Comparison of ENCODE assay signal across 18 cellular contexts in genomic region chr22:46982635-46983034, GRCh38.
A peak's percentile ranks its signal among the peaks of the same experiment; 100 is the strongest.
DNase-seq lines count a peak whose midpoint lies in the region; ATAC-seq and TF ChIP-seq lines count a peak whose summit lies in the region.
"Had no signal": no experiment of that assay in that cellular context is flagged by ENCODE, and none has a peak within 500 bp of the region (broad histone marks: within the 10 kb centered on the region; RNA-seq: fewer than 3 reads in every experiment).

No MANE protein-coding gene starts in this region.

- no peak overlapping the region for H3K4me3 Mint-ChIP-seq in activated naive CD8-positive, alpha-beta T cell treated with anti-CD3 and anti-CD28 coated beads, Interleukin-2, amount 10 ng/mL, durations not matched to agents 7 days and 5 days
- H3K4me3 Mint-ChIP-seq in activated naive CD8-positive, alpha-beta T cell treated with anti-CD3 and anti-CD28 coated beads, Interleukin-2, amount 50 U/mL, for 24 hours = no peak overlapping the region
- H3K4me3 Mint-ChIP-seq in stimulated activated naive B cell treated with anti-CD40 and anti-IgM and Interleukin-4, amounts not matched to agents 10 μg/mL and 1 μg/mL and 100 μg/mL, for 72 hours = no peak overlapping the region
- H3K4me3 Mint-ChIP-seq: CD4-positive, alpha-beta memory T cell had no signal

- no peaks in the 10 kb centered on the region for H3K27me3 Mint-ChIP-seq in activated naive CD8-positive, alpha-beta T cell treated with anti-CD3 and anti-CD28 coated beads, Interleukin-2, amount 10 ng/mL, durations not matched to agents 7 days and 5 days
- H3K27me3 Mint-ChIP-seq in activated naive CD8-positive, alpha-beta T cell treated with anti-CD3 and anti-CD28 coated beads, Interleukin-2, amount 50 U/mL, for 24 hours = no peaks in the 10 kb centered on the region
- no peaks in the 10 kb centered on the region for H3K27me3 Mint-ChIP-seq in stimulated activated naive B cell treated with anti-CD40 and anti-IgM and Interleukin-4, amounts not matched to agents 10 μg/mL and 1 μg/mL and 100 μg/mL, for 72 hours
- H3K27me3 Mint-ChIP-seq: CD4-positive, alpha-beta memory T cell had no signal

- peaks cover 18% of the 10 kb centered on the region for H3K4me1 ChIP-seq in osteoblast (ENCODE audit: insufficient read depth, low read length)
- H3K4me1 ChIP-seq: A549, HAP-1 had no signal

- peak; percentile 4 for DNase-seq in activated naive CD8-positive, alpha-beta T cell treated with anti-CD3 and anti-CD28 coated beads, Interleukin-2, amount 10 ng/mL, durations not matched to agents 7 days and 5 days
- no peak for DNase-seq in activated naive CD8-positive, alpha-beta T cell treated with anti-CD3 and anti-CD28 coated beads, Interleukin-2, amount 50 U/mL, for 24 hours
- peak; percentile 86 for DNase-seq in mesenteric fat pad (ENCODE audit: low spot score)
- peak; percentile 44 for DNase-seq in osteoblast (ENCODE audit: insufficient read length, low spot score, missing footprints)
- no peak for DNase-seq in stimulated activated naive B cell treated with anti-CD40 and anti-IgM and Interleukin-4, amounts not matched to agents 10 μg/mL and 1 μg/mL and 100 μg/mL, for 72 hours
- no peak for DNase-seq in GDM1 (lab: John Stamatoyannopoulos, UW)
- DNase-seq in NOMO-1 (lab: John Stamatoyannopoulos, UW; ENCODE audit: unreplicated experiment in 2 of 2) = no peak
- DNase-seq: AML-193; CD4-positive, alpha-beta memory T cell; DMS153; DMS79; GF-D8 had no signal

- no peak overlapping the region for H3K27ac ChIP-seq in osteoblast (ENCODE audit: low read depth, low read length)
- H3K27ac ChIP-seq: 22Rv1, A549, C4-2B, HL-60 had no signal

- H3K9me3 ChIP-seq in osteoblast (ENCODE audit: low read depth, low read length) = no peaks in the 10 kb centered on the region
- H3K9me3 ChIP-seq: A549, HAP-1 had no signal

- no peak for ATAC-seq in activated naive CD8-positive, alpha-beta T cell treated with anti-CD3 and anti-CD28 coated beads, Interleukin-2, amount 10 ng/mL, durations not matched to agents 7 days and 5 days (ENCODE audit: low read depth)
- ATAC-seq in activated naive CD8-positive, alpha-beta T cell treated with anti-CD3 and anti-CD28 coated beads, Interleukin-2, amount 50 U/mL, for 24 hours = no peak
- ATAC-seq in stimulated activated naive B cell treated with anti-CD40 and anti-IgM and Interleukin-4, amounts not matched to agents 10 μg/mL and 1 μg/mL and 100 μg/mL, for 72 hours (replicated peaks) = no peak
- no peak for ATAC-seq in GM21367 (IDR thresholded peaks at IDR 0.05; ENCODE audit: unreplicated experiment)
- ATAC-seq: A549 had no signal

- no peak for TF ChIP-seq CTCF in osteoblast (IDR thresholded peaks at IDR 0.05; ENCODE audit: extremely low read depth, low read depth, low read length)

- H3K27me3 ChIP-seq in osteoblast (ENCODE audit: insufficient read depth, low read length) = no peaks in the 10 kb centered on the region

- H3K79me2 ChIP-seq in osteoblast (ENCODE audit: insufficient read depth, low read length) = no peaks in the 10 kb centered on the region

- H3K36me3 Mint-ChIP-seq in activated naive CD8-positive, alpha-beta T cell treated with anti-CD3 and anti-CD28 coated beads, Interleukin-2, amount 10 ng/mL, durations not matched to agents 7 days and 5 days = peaks cover 30% of the 10 kb centered on the region
- peaks cover 12% of the 10 kb centered on the region for H3K36me3 Mint-ChIP-seq in activated naive CD8-positive, alpha-beta T cell treated with anti-CD3 and anti-CD28 coated beads, Interleukin-2, amount 50 U/mL, for 24 hours (ENCODE audit: low read depth)
- H3K36me3 Mint-ChIP-seq in stimulated activated naive B cell treated with anti-CD40 and anti-IgM and Interleukin-4, amounts not matched to agents 10 μg/mL and 1 μg/mL and 100 μg/mL, for 72 hours = peaks cover 38 to 60% of the 10 kb centered on the region in 2 donors

- H3K27ac Mint-ChIP-seq in activated naive CD8-positive, alpha-beta T cell treated with anti-CD3 and anti-CD28 coated beads, Interleukin-2, amount 10 ng/mL, durations not matched to agents 7 days and 5 days = no peak overlapping the region
- no peak overlapping the region for H3K27ac Mint-ChIP-seq in activated naive CD8-positive, alpha-beta T cell treated with anti-CD3 and anti-CD28 coated beads, Interleukin-2, amount 50 U/mL, for 24 hours
- H3K27ac Mint-ChIP-seq in stimulated activated naive B cell treated with anti-CD40 and anti-IgM and Interleukin-4, amounts not matched to agents 10 μg/mL and 1 μg/mL and 100 μg/mL, for 72 hours = peak overlapping the region; percentile 16

- peaks cover 2% of the 10 kb centered on the region for H3K4me1 Mint-ChIP-seq in activated naive CD8-positive, alpha-beta T cell treated with anti-CD3 and anti-CD28 coated beads, Interleukin-2, amount 10 ng/mL, durations not matched to agents 7 days and 5 days
- H3K4me1 Mint-ChIP-seq in activated naive CD8-positive, alpha-beta T cell treated with anti-CD3 and anti-CD28 coated beads, Interleukin-2, amount 50 U/mL, for 24 hours = peaks cover 2% of the 10 kb centered on the region
- peaks cover 15 to 17% of the 10 kb centered on the region in 2 donors for H3K4me1 Mint-ChIP-seq in stimulated activated naive B cell treated with anti-CD40 and anti-IgM and Interleukin-4, amounts not matched to agents 10 μg/mL and 1 μg/mL and 100 μg/mL, for 72 hours

- H3K4me2 ChIP-seq in osteoblast (ENCODE audit: insufficient read depth, low read length) = no peak overlapping the region
- H3K4me2 ChIP-seq: A549 had no signal

- H3K9me3 Mint-ChIP-seq in activated naive CD8-positive, alpha-beta T cell treated with anti-CD3 and anti-CD28 coated beads, Interleukin-2, amount 10 ng/mL, durations not matched to agents 7 days and 5 days = no peaks in the 10 kb centered on the region
- H3K9me3 Mint-ChIP-seq in activated naive CD8-positive, alpha-beta T cell treated with anti-CD3 and anti-CD28 coated beads, Interleukin-2, amount 50 U/mL, for 24 hours = no peaks in the 10 kb centered on the region
- no peaks in the 10 kb centered on the region for H3K9me3 Mint-ChIP-seq in stimulated activated naive B cell treated with anti-CD40 and anti-IgM and Interleukin-4, amounts not matched to agents 10 μg/mL and 1 μg/mL and 100 μg/mL, for 72 hours
- H3K9me3 Mint-ChIP-seq: CD4-positive, alpha-beta memory T cell had no signal

- no peak overlapping the region for H3K4me3 ChIP-seq in osteoblast (ENCODE audit: insufficient read depth, low read length)
- H3K4me3 ChIP-seq: A549, HAP-1 had no signal

- H4K20me1 ChIP-seq in osteoblast (ENCODE audit: insufficient read depth, low read length) = peaks cover 16% of the 10 kb centered on the region

- H2AFZ ChIP-seq in osteoblast (ENCODE audit: low read length) = no peak overlapping the region

- no peaks in the 10 kb centered on the region for H3K36me3 ChIP-seq in osteoblast (ENCODE audit: insufficient read depth, low read length)
- H3K36me3 ChIP-seq: HAP-1 had no signal

- POLR2A ChIA-PET in activated naive CD8-positive, alpha-beta T cell treated with anti-CD3 and anti-CD28 coated beads, Interleukin-2, amount 10 ng/mL, durations not matched to agents 7 days and 5 days (lab: Charles Lee) = no interaction called here

Comparison
In these comparisons a context has a peak if more than half of its experiments do, and no peak if none do; other contexts are left out.
1. DNase-seq: peak in activated naive CD8-positive, alpha-beta T cell treated with anti-CD3 and anti-CD28 coated beads, Interleukin-2, amount 10 ng/mL, durations not matched to agents 7 days and 5 days (single experiment), mesenteric fat pad (single experiment) and osteoblast (single experiment); none in activated naive CD8-positive, alpha-beta T cell treated with anti-CD3 and anti-CD28 coated beads, Interleukin-2, amount 50 U/mL, for 24 hours (single experiment), stimulated activated naive B cell treated with anti-CD40 and anti-IgM and Interleukin-4, amounts not matched to agents 10 μg/mL and 1 μg/mL and 100 μg/mL, for 72 hours (single experiment), GDM1 (single experiment) and NOMO-1 (0 of 2).